In the genomic region with DNA sequence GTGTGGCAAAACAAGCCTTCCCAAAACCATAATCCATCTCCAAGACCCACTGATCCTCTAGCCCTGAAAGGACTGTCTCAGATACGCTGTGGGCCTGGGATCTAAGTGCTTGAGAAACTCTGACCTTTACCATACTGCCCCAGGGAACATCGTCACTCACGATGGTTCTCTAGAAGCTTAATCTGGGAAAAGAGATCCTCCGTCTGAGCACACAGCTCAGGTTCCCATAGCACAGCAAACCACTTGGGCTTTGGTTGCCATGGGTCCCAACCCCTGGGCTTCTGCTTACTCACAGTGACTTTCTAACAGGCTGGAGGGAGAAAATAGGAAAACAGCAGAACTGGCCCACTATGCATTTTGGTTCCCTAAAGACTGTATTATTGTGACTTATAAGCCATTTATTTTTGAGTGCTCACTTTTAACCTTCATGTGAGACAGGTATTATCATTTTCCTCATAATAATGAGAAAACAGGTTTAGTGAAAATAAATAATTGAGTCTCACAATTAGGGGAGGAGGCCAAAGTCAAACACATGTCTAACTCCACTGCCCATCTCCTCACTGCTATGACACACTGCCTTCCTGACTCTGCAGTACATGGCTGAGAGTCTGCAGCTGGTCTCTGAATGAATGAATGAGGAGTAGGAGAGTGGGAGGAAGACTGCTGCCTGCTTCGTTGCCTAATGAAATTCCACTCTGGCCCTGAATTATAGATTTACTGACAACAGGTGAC, we compare ENCODE assay signal across 19 cellular contexts. TPM values are rescaled to one million over a fixed set of nuclear protein-coding genes. Genes with fewer than 3 reads are reported as not detected.
A peak's percentile ranks its signal among the peaks of the same experiment; 100 is the strongest.
DNase-seq lines count a peak whose midpoint lies in the region; TF ChIP-seq lines count a peak whose summit lies in the region.
"Had no signal": no experiment of that assay in that cellular context is flagged by ENCODE, and none has a peak within 500 bp of the region (broad histone marks: within the 10 kb centered on the region; RNA-seq: fewer than 3 reads in every experiment).

No MANE protein-coding gene starts in this region.

- DNase-seq in NCI-H2227 (lab: John Stamatoyannopoulos, UW; ENCODE audit: unreplicated experiment) (peak; percentile 14), NCI-H2227 treated with DMSO at 0.1 percent for 48 hours (lab: John Stamatoyannopoulos, UW) (no peak), esophagus muscularis mucosa (ENCODE audit: extremely low spot score) (peak; percentile 57), mesendoderm (peak; percentile 27), uterus (no peak), substantia nigra (lab: John Stamatoyannopoulos, UW) (no peak), CD14-positive monocyte (ENCODE audit: low spot score) (no peak)
- DNase-seq in activated effector memory CD4-positive, alpha-beta T cell treated with Interleukin-2 at 50 U/mL for 16 hours, result no peak
- DNase-seq: activated B cell treated with CpG ODN at 0.5 μM for 24 hours; DMS153; effector CD4-positive, alpha-beta T cell; stimulated activated naive B cell treated with anti-CD40 and anti-IgM and Interleukin-4, amounts not matched to agents 10 μg/mL and 1 μg/mL and 100 μg/mL, for 72 hours had no signal

- no peak for TF ChIP-seq EP300 in esophagus muscularis mucosa (IDR thresholded peaks at IDR 0.05)

- H3K23ac ChIP-seq in mesendoderm (ENCODE audit: low read length), result no peak overlapping the region

- TF ChIP-seq POLR2A in esophagus muscularis mucosa (IDR thresholded peaks at IDR 0.05; ENCODE audit: low read depth) (no peak), uterus (IDR thresholded peaks at IDR 0.05) (no peak)

- H3K4me1 ChIP-seq in esophagus muscularis mucosa, result peaks cover 17 to 61% (median 47%) of the 10 kb centered on the region in 4 donors
- H3K4me1 ChIP-seq in mesendoderm (ENCODE audit: control insufficient read depth, low read depth, low read length), result no peaks in the 10 kb centered on the region
- H3K4me1 ChIP-seq in uterus, result no peaks in the 10 kb centered on the region
- H3K4me1 ChIP-seq: A549, HAP-1, tibial nerve had no signal

- no peak overlapping the region for H4K8ac ChIP-seq in mesendoderm (ENCODE audit: low read depth, low read length)

- H3K56ac ChIP-seq in mesendoderm (ENCODE audit: low read length), result no peak overlapping the region

- H2AK5ac ChIP-seq in mesendoderm (ENCODE audit: low read length), result no peak overlapping the region

- H3K9me3 ChIP-seq in esophagus muscularis mucosa (no peaks in the 10 kb centered on the region), uterus (no peaks in the 10 kb centered on the region)
- H3K9me3 ChIP-seq: A549, HAP-1, tibial nerve had no signal

- no peak overlapping the region for H3K9ac ChIP-seq in mesendoderm (ENCODE audit: low read length)

- H3K4me3 Mint-ChIP-seq in CD14-positive monocyte, result no peak overlapping the region
- H3K4me3 Mint-ChIP-seq: activated B cell treated with CpG ODN at 0.5 μM for 24 hours; IgD-negative memory B cell; stimulated activated naive B cell treated with anti-CD40 and anti-IgM and Interleukin-4, amounts not matched to agents 10 μg/mL and 1 μg/mL and 100 μg/mL, for 72 hours; T-helper 1 cell treated with Interleukin-12 subunit alpha and Interleukin-12 subunit beta and Interleukin-4 antibody, amounts not matched to agents 30 μg/mL and 1 μg/mL, for 36 hours had no signal

- H3K18ac ChIP-seq in mesendoderm (ENCODE audit: low read length), result no peak overlapping the region

- H2BK120ac ChIP-seq in mesendoderm (ENCODE audit: low read depth, low read length), result no peak overlapping the region

- H3K4me1 Mint-ChIP-seq in CD14-positive monocyte, result no peaks in the 10 kb centered on the region
- H3K4me1 Mint-ChIP-seq: activated B cell treated with CpG ODN at 0.5 μM for 24 hours; IgD-negative memory B cell; stimulated activated naive B cell treated with anti-CD40 and anti-IgM and Interleukin-4, amounts not matched to agents 10 μg/mL and 1 μg/mL and 100 μg/mL, for 72 hours had no signal

- 68% methylated on average over 3 of the region's 5 CpGs for WGBS in esophagus muscularis mucosa
- WGBS in mesendoderm (ENCODE audit: extremely low coverage, insufficient coverage, low lambda C conversion rate), result no CpG with 5 or more reads among the region's 5 CpGs

- H3K27ac Mint-ChIP-seq in CD14-positive monocyte, result no peak overlapping the region
- H3K27ac Mint-ChIP-seq: activated B cell treated with CpG ODN at 0.5 μM for 24 hours; IgD-negative memory B cell; stimulated activated naive B cell treated with anti-CD40 and anti-IgM and Interleukin-4, amounts not matched to agents 10 μg/mL and 1 μg/mL and 100 μg/mL, for 72 hours; T-helper 1 cell treated with Interleukin-12 subunit alpha and Interleukin-12 subunit beta and Interleukin-4 antibody, amounts not matched to agents 30 μg/mL and 1 μg/mL, for 36 hours had no signal

- H3K79me2 ChIP-seq in mesendoderm (ENCODE audit: control insufficient read depth, insufficient read depth, low read length), result no peaks in the 10 kb centered on the region

- TF ChIP-seq CTCF in esophagus muscularis mucosa (IDR thresholded peaks at IDR 0.05) (no peak), uterus (IDR thresholded peaks at IDR 0.05) (no peak), CD14-positive monocyte (IDR thresholded peaks at IDR 0.05) (no peak)

- no peaks in the 10 kb centered on the region for H3K79me1 ChIP-seq in mesendoderm (ENCODE audit: low read length)

- H3K9me3 Mint-ChIP-seq in CD14-positive monocyte, result peaks cover 0 to 2% (median 0%) of the 10 kb centered on the region in 7 donors
- H3K9me3 Mint-ChIP-seq: activated B cell treated with CpG ODN at 0.5 μM for 24 hours; IgD-negative memory B cell; stimulated activated naive B cell treated with anti-CD40 and anti-IgM and Interleukin-4, amounts not matched to agents 10 μg/mL and 1 μg/mL and 100 μg/mL, for 72 hours; T-helper 1 cell treated with Interleukin-12 subunit alpha and Interleukin-12 subunit beta and Interleukin-4 antibody, amounts not matched to agents 30 μg/mL and 1 μg/mL, for 36 hours had no signal

- peaks cover 7 to 14% (median 11%) of the 10 kb centered on the region in 3 donors for H3K27me3 Mint-ChIP-seq in CD14-positive monocyte (ENCODE audit: low read depth in 3 of 3)

- H3K36me3 ChIP-seq in esophagus muscularis mucosa, result no peaks in the 10 kb centered on the region
- H3K36me3 ChIP-seq in mesendoderm (ENCODE audit: control insufficient read depth, insufficient read depth, low read length), result no peaks in the 10 kb centered on the region
- H3K36me3 ChIP-seq in uterus, result no peaks in the 10 kb centered on the region
- H3K36me3 ChIP-seq: HAP-1, tibial nerve had no signal

- H2BK15ac ChIP-seq in mesendoderm (replicated peaks; ENCODE audit: low read depth), result no peak overlapping the region

- H3K4me3 ChIP-seq in esophagus muscularis mucosa, result no peak overlapping the region
- H3K4me3 ChIP-seq in mesendoderm (ENCODE audit: low read length), result no peak overlapping the region
- H3K4me3 ChIP-seq in uterus, result no peak overlapping the region
- H3K4me3 ChIP-seq: A549, HAP-1, tibial nerve had no signal

- H3K4me2 ChIP-seq in mesendoderm (ENCODE audit: low read length), result no peak overlapping the region
- H3K4me2 ChIP-seq: A549 had no signal

- no peak overlapping the region for H2BK5ac ChIP-seq in mesendoderm (ENCODE audit: low read length)

- H3K27me3 ChIP-seq in esophagus muscularis mucosa, result no peaks in the 10 kb centered on the region
- H3K27me3 ChIP-seq in mesendoderm (ENCODE audit: insufficient read depth, low read length, poor library complexity), result no peaks in the 10 kb centered on the region
- no peaks in the 10 kb centered on the region for H3K27me3 ChIP-seq in uterus
- H3K27me3 ChIP-seq: tibial nerve had no signal

- H3K27ac ChIP-seq in esophagus muscularis mucosa (replicated peaks in 1 of 4) (peak overlapping the region in 3 of 4 donors; percentile 27 to 86 (median 34)), mesendoderm (ENCODE audit: low read depth, low read length) (no peak overlapping the region), uterus (peak overlapping the region; percentile 29 to 35), substantia nigra (ENCODE audit: low read depth, low read length, poor library complexity, severe bottlenecking) (no peak overlapping the region)
- H3K27ac ChIP-seq: A549, C4-2B, HL-60 had no signal

- no peaks in the 10 kb centered on the region for H3K36me3 Mint-ChIP-seq in CD14-positive monocyte
- H3K36me3 Mint-ChIP-seq: IgD-negative memory B cell; stimulated activated naive B cell treated with anti-CD40 and anti-IgM and Interleukin-4, amounts not matched to agents 10 μg/mL and 1 μg/mL and 100 μg/mL, for 72 hours had no signal

- intact Hi-C loops in esophagus muscularis mucosa (cut with DNase I), result no loop called here
- intact Hi-C loops in uterus (cut with DNase I; ENCODE audit: low total_unique reads), result no loop called here
- intact Hi-C loops in CD14-positive monocyte (cut with micrococcal nuclease), result no loop called here

- H4K5ac ChIP-seq in mesendoderm (ENCODE audit: low read length), result no peak overlapping the region

- H3K4ac ChIP-seq in mesendoderm (ENCODE audit: low read depth, low read length), result no peak overlapping the region

RNA-seq across cellular contexts. Expression of a gene that starts 46.7 kb away (rescaled TPM):
- total RNA-seq in esophagus muscularis mucosa (10 to 100 TPM; 46.1 to 95.1 (median 74.9) TPM), uterus (10 to 100 TPM in 3 of 4 donors, 1 to 10 TPM in 1; 9.7 to 24.5 (median 13.4) TPM)
- polyA plus RNA-seq in mesendoderm (2013, experiment 1 of 2), result 0.69 TPM
- polyA plus RNA-seq in mesendoderm (2013, experiment 2 of 2), result 0.77 TPM
- polyA plus RNA-seq in CD14-positive monocyte, result not detected
- total RNA-seq: activated B cell treated with CpG ODN at 0.5 μM for 24 hours had no signal
- polyA plus RNA-seq: IgD-negative memory B cell had no signal

Comparison
In these comparisons a context has a peak if more than half of its experiments do, and no peak if none do; other contexts are left out.
1. DNase-seq: peak in NCI-H2227 (single experiment), esophagus muscularis mucosa (single experiment) and mesendoderm (single experiment); none in NCI-H2227 treated with DMSO at 0.1 percent for 48 hours (single experiment), uterus (0 of 2), activated effector memory CD4-positive, alpha-beta T cell treated with Interleukin-2 at 50 U/mL for 16 hours (single experiment), substantia nigra (0 of 49) and CD14-positive monocyte (single experiment).
2. H3K27ac ChIP-seq: peak in esophagus muscularis mucosa (3 of 4) and uterus (2 of 2); none in mesendoderm (single experiment) and substantia nigra (single experiment).